In the genomic region with DNA sequence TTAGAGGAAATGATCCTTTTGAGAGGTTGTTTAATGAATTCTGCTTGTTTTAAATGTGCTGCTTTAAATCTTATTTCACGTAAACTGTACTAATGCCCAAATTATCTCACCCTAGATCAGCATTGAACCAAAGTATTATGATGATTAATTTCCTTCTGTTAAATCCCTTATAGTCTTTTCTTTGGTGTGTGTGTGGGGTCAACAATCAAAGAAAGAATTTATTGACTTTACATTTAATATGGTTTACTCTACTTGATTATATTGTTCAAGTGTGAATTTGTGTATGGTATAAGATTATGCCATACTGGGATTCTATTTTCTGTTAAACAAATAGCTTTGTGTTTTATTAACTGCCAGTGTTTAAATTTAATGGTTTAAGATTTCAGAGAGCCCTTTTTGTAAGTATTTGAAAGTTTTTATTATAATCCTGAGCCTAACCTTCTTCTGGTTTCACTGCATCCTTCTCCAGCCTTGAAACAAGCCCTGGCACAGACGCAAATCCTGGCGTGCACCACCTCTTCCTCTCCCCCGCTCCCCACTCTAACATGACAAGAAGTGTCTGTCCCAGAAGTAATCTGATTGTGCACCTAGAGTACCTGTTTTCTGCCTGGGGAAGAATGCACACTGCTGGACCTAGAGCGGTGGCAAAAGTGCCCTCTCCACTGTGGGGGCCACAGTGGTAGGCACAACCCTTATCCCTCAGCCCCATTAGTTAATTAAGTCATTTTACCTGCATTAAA, we compare ENCODE assay signal across 14 cellular contexts.
DNase-seq lines count a peak whose midpoint lies in the region; ATAC-seq, FAIRE-seq and TF ChIP-seq lines count a peak whose summit lies in the region.
"Had no signal": no experiment of that assay in that cellular context is flagged by ENCODE, and none has a peak within 500 bp of the region (broad histone marks: within the 10 kb centered on the region; RNA-seq: fewer than 3 reads in every experiment).

No MANE protein-coding gene starts in this region.

- H3K4me1 Mint-ChIP-seq in activated naive CD4-positive, alpha-beta T cell treated with anti-CD3 and anti-CD28 coated beads, Interleukin-2, amount 50 U/mL, for 24 hours, result peaks cover 78% of the 10 kb centered on the region

- no peak for DNase-seq in activated naive CD4-positive, alpha-beta T cell treated with anti-CD3 and anti-CD28 coated beads, Interleukin-2, amount 50 U/mL, for 16 hours
- DNase-seq in NCI-H146 (lab: John Stamatoyannopoulos, UW) (peak; percentile 57), uterus (no peak), spleen (no peak), HUDEP-2 (lab: John Stamatoyannopoulos, UW; ENCODE audit: unreplicated experiment in 76 of 76) (no peak)
- DNase-seq: activated CD4-positive, alpha-beta T cell treated with anti-CD3 and anti-CD28 coated beads for 1 hour; NCI-H526; RPMI8226; stimulated activated naive CD8-positive, alpha-beta T cell treated with anti-CD3 and anti-CD28 coated beads, Interleukin-15, amount 100 ng/mL, for 72 hours had no signal

- FAIRE-seq in endometrium (lab: Jason Lieb, UNC), result peak; percentile 8
- FAIRE-seq: urothelium cell line had no signal

- H3K4me3 ChIP-seq in uterus (no peak overlapping the region), spleen (no peak overlapping the region)
- H3K4me3 ChIP-seq: lung had no signal

- WGBS in spleen, 5 donors, result 68 to 73% (median 71%) methylated on average over 5 of the region's 5 CpGs

- peaks cover 0 to 6% of the 10 kb centered on the region in 2 donors for H3K4me1 ChIP-seq in uterus
- peaks cover 21 to 75% (median 48%) of the 10 kb centered on the region in 6 donors for H3K4me1 ChIP-seq in spleen

- H3K9me3 ChIP-seq in uterus (no peaks in the 10 kb centered on the region), spleen (no peaks in the 10 kb centered on the region)

- H3K27me3 Mint-ChIP-seq in activated naive CD4-positive, alpha-beta T cell treated with anti-CD3 and anti-CD28 coated beads, Interleukin-2, amount 50 U/mL, for 24 hours, result no peaks in the 10 kb centered on the region
- H3K27me3 Mint-ChIP-seq: stimulated activated naive CD8-positive, alpha-beta T cell treated with anti-CD3 and anti-CD28 coated beads, Interleukin-15, amount 100 ng/mL, for 72 hours had no signal

- no peak for TF ChIP-seq POLR2A in uterus (IDR thresholded peaks at IDR 0.05)
- no peak for TF ChIP-seq POLR2A in spleen (IDR thresholded peaks at IDR 0.05)

- H3K36me3 ChIP-seq in uterus (no peaks in the 10 kb centered on the region), spleen (no peaks in the 10 kb centered on the region)

- no peak for ATAC-seq in HG03521 (IDR thresholded peaks at IDR 0.05; ENCODE audit: unreplicated experiment)
- ATAC-seq: stimulated activated naive CD8-positive, alpha-beta T cell treated with anti-CD3 and anti-CD28 coated beads, Interleukin-15, amount 100 ng/mL, for 72 hours had no signal

- no peaks in the 10 kb centered on the region for H3K27me3 ChIP-seq in uterus
- no peaks in the 10 kb centered on the region for H3K27me3 ChIP-seq in spleen (replicated peaks in 1 of 7)

- H3K36me3 Mint-ChIP-seq in activated naive CD4-positive, alpha-beta T cell treated with anti-CD3 and anti-CD28 coated beads, Interleukin-2, amount 50 U/mL, for 24 hours, result peaks cover 5% of the 10 kb centered on the region

- intact Hi-C loops in uterus (cut with DNase I; ENCODE audit: low total_unique reads) (no loop called here), spleen (cut with DNase I; ENCODE audit: low total_unique reads) (no loop called here)

- H3K27ac ChIP-seq in uterus, result peak overlapping the region; percentile 2 to 24
- H3K27ac ChIP-seq in spleen, result peak overlapping the region in 2 of 8 donors; percentile 9 to 59

- H3K27ac Mint-ChIP-seq in activated naive CD4-positive, alpha-beta T cell treated with anti-CD3 and anti-CD28 coated beads, Interleukin-2, amount 50 U/mL, for 24 hours, result peak overlapping the region; percentile 62

- H3K4me3 Mint-ChIP-seq in activated naive CD4-positive, alpha-beta T cell treated with anti-CD3 and anti-CD28 coated beads, Interleukin-2, amount 50 U/mL, for 24 hours, result peak overlapping the region; percentile 44

- TF ChIP-seq CTCF in uterus (IDR thresholded peaks at IDR 0.05) (no peak), spleen (IDR thresholded peaks at IDR 0.05 in 8 of 11, conservative IDR thresholded peaks at IDR 0.05 in 3 of 11) (no peak)

- H3K9me3 Mint-ChIP-seq in activated naive CD4-positive, alpha-beta T cell treated with anti-CD3 and anti-CD28 coated beads, Interleukin-2, amount 50 U/mL, for 24 hours, result no peaks in the 10 kb centered on the region
- H3K9me3 Mint-ChIP-seq: stimulated activated naive CD8-positive, alpha-beta T cell treated with anti-CD3 and anti-CD28 coated beads, Interleukin-15, amount 100 ng/mL, for 72 hours had no signal
